ENCODE assay signal across 1 cellular context in the genomic region with DNA sequence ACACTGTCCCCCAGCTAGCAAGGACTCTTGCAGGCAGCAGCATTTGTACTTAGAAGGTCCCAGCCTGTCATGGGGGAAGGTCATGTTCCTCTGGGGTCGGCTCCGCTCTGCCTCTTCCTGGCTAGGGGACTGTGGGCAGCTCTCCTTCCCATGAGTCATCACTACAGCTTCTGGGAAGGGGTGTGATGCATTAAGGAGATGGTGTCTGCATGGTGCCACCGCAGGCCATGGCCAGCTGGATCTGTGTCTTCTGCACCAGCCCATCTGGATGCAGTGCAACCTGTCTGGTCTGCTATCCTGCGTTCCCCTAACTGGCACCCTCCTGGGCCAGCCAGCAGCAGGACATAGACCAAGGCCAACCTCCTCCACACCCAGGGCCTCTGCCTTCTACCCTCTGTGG.
TF ChIP-seq lines count a peak whose summit lies in the region.

No MANE protein-coding gene starts in this region.

TF ChIP-seq in H1, 55 proteins besides CTCF, POLR2A, EP300 and RAD21:
- TF ChIP-seq JUN (IDR thresholded peaks at IDR 0.05; ENCODE audit: low read depth, low read length) (no peak), KDM5A (IDR thresholded peaks at IDR 0.05; ENCODE audit: low read length) (no peak)
